8 cellular contexts compared by ENCODE assay signal in genomic region chr3:161273589-161274218, GRCh38. TPM values are rescaled to one million over a fixed set of nuclear protein-coding genes. Genes with fewer than 3 reads are reported as not detected.
DNase-seq lines count a peak whose midpoint lies in the region; ATAC-seq and TF ChIP-seq lines count a peak whose summit lies in the region.

No MANE protein-coding gene starts in this region.

- no peak overlapping the region for H3K4me3 ChIP-seq in testis

- no peak for ATAC-seq in GM19452 (IDR thresholded peaks at IDR 0.05; ENCODE audit: unreplicated experiment)

- H3K27me3 ChIP-seq in testis = no peaks in the 10 kb centered on the region

- no peaks in the 10 kb centered on the region for H3K36me3 ChIP-seq in testis (ENCODE audit: low read depth, missing control alignments)

- DNase-seq in activated naive CD4-positive, alpha-beta T cell treated with Interleukin-2 at 50 U/mL for 16 hours = peak; percentile 14
- no peak for DNase-seq in activated naive CD4-positive, alpha-beta T cell (lab: John Stamatoyannopoulos, UW)
- DNase-seq in NCI-H1105 treated with DMSO at 0.1 percent for 48 hours (lab: John Stamatoyannopoulos, UW) (peak; percentile 69), glomerular endothelial cell (ENCODE audit: extremely low read depth, low read depth, low spot score) (peak; percentile 34), testis (peak; percentile 32), 8988T (no peak)
- DNase-seq in activated CD4-positive, alpha-beta T cell treated with anti-CD3 and anti-CD28 coated beads, Interleukin-2, amount 50 U/mL, for 4 hours = peak; percentile 7 to 16

- TF ChIP-seq POLR2A in testis (IDR thresholded peaks at IDR 0.05) = no peak

- H3K9me3 ChIP-seq in testis = no peaks in the 10 kb centered on the region

- H3K4me1 ChIP-seq in testis = no peaks in the 10 kb centered on the region

- TF ChIP-seq CTCF in testis (IDR thresholded peaks at IDR 0.05) = peak in 1 of 3 experiments; percentile 84

- intact Hi-C loops in testis (cut with DNase I; ENCODE audit: low total_unique reads) = loop anchor here (10.0 kb wide), 1 partner anchor 151 kb away; no protein-coding TSS in a partner anchor

- H3K27ac ChIP-seq in testis = no peak overlapping the region

- WGBS in testis, 2 donors = 60 to 65% methylated on average over 3 of the region's 3 CpGs

RNA-seq across cellular contexts. Expression of gene NMD3, which starts 52.6 kb away (rescaled TPM):
- 35.4 and 45.8 TPM in 2 replicates for total RNA-seq in glomerular endothelial cell
- total RNA-seq in testis = 10 to 100 TPM; 28.6 to 30.5 TPM
- polyA plus RNA-seq in testis (ENCODE audit: insufficient read depth, low read depth, low replicate concordance) = 17.5 TPM

Comparison
In these comparisons a context has a peak if more than half of its experiments do, and no peak if none do; other contexts are left out.
1. DNase-seq: peak in activated naive CD4-positive, alpha-beta T cell treated with Interleukin-2 at 50 U/mL for 16 hours (single experiment), NCI-H1105 treated with DMSO at 0.1 percent for 48 hours (single experiment), activated CD4-positive, alpha-beta T cell treated with anti-CD3 and anti-CD28 coated beads, Interleukin-2, amount 50 U/mL, for 4 hours (2 of 2), glomerular endothelial cell (single experiment) and testis (single experiment); none in activated naive CD4-positive, alpha-beta T cell (0 of 4) and 8988T (single experiment).